ENCODE assay signal across 17 cellular contexts in genomic region chr3:122948398-122948797, GRCh38.
DNase-seq lines count a peak whose midpoint lies in the region; ATAC-seq and TF ChIP-seq lines count a peak whose summit lies in the region.
"Had no signal": no experiment of that assay in that cellular context is flagged by ENCODE, and none has a peak within 500 bp of the region (broad histone marks: within the 10 kb centered on the region; RNA-seq: fewer than 3 reads in every experiment).

No MANE protein-coding gene starts in this region.

- H3K9ac ChIP-seq in DND-41 (ENCODE audit: low read depth, low read length) (no peak overlapping the region), HUES6 (ENCODE audit: low read length) (peak overlapping the region; percentile 38)

- H3K36me3 ChIP-seq in DND-41 (ENCODE audit: insufficient read depth, low read length) (no peaks in the 10 kb centered on the region), HUES6 (ENCODE audit: control insufficient read depth, insufficient read depth, low read length) (no peaks in the 10 kb centered on the region), Peyer's patch (no peaks in the 10 kb centered on the region)
- H3K36me3 ChIP-seq: adrenal gland, thyroid gland had no signal

- H3K27me3 Mint-ChIP-seq in WTC11 (ENCODE audit: low read depth), result peaks cover 7% of the 10 kb centered on the region
- H3K27me3 Mint-ChIP-seq: activated B cell treated with CpG ODN at 0.5 μM for 24 hours had no signal

- no peaks in the 10 kb centered on the region for H3K36me3 Mint-ChIP-seq in WTC11

- no peak for TF ChIP-seq CTCF in DND-41 (IDR thresholded peaks at IDR 0.05; ENCODE audit: borderline replicate concordance, extremely low read depth, low read length, poor library complexity, severe bottlenecking)
- TF ChIP-seq CTCF in WTC11 (IDR thresholded peaks at IDR 0.05), result no peak
- TF ChIP-seq CTCF in Peyer's patch (IDR thresholded peaks at IDR 0.05), result no peak

- no peak overlapping the region for H2AFZ ChIP-seq in DND-41 (ENCODE audit: low read depth, low read length)

- DNase-seq in DND-41 (no peak), WTC11 (ENCODE audit: low spot score) (peak; percentile 37), islet precursor cell (peak; percentile 64), MV-4-11 (lab: John Stamatoyannopoulos, UW) (no peak), AG20443 (ENCODE audit: low spot score) (no peak), Peyer's patch (no peak)
- DNase-seq: activated B cell treated with CpG ODN at 0.5 μM for 24 hours; activated CD8-positive, alpha-beta memory T cell treated with anti-CD3 and anti-CD28 coated beads for 24 hours; adrenal gland; NCI-H2029 treated with DMSO at 0.1 percent for 48 hours; RPMI8226; small intestine; thyroid gland had no signal

- no peak overlapping the region for H3K4me2 ChIP-seq in DND-41 (ENCODE audit: insufficient read depth, low read length)

- H3K4me3 Mint-ChIP-seq in WTC11, result no peak overlapping the region
- H3K4me3 Mint-ChIP-seq: activated B cell treated with CpG ODN at 0.5 μM for 24 hours; central memory CD8-positive, alpha-beta T cell; T-helper 1 cell treated with Interleukin-12 subunit alpha and Interleukin-12 subunit beta and Interleukin-4 antibody, amounts not matched to agents 30 μg/mL and 1 μg/mL, for 36 hours had no signal

- TF ChIP-seq POLR2A in Peyer's patch (IDR thresholded peaks at IDR 0.05), result no peak

- H3K4me3 ChIP-seq in DND-41 (ENCODE audit: low read depth in 1 of 2, low read length in 2 of 2) (no peak overlapping the region), HUES6 (ENCODE audit: low read depth, low read length) (no peak overlapping the region), Peyer's patch (no peak overlapping the region)
- H3K4me3 ChIP-seq: adrenal gland, thyroid gland had no signal

- H3K4me1 ChIP-seq in DND-41 (ENCODE audit: insufficient read depth, low read length) (no peaks in the 10 kb centered on the region), HUES6 (ENCODE audit: control insufficient read depth, insufficient read depth, low read length) (peaks cover 31% of the 10 kb centered on the region), Peyer's patch (no peaks in the 10 kb centered on the region)
- H3K4me1 ChIP-seq: adrenal gland, thyroid gland had no signal

- no peaks in the 10 kb centered on the region for H4K20me1 ChIP-seq in DND-41 (ENCODE audit: insufficient read depth, low read length)

- no peaks in the 10 kb centered on the region for H3K79me2 ChIP-seq in DND-41 (ENCODE audit: insufficient read depth, low read length)

- no peaks in the 10 kb centered on the region for H3K9me3 ChIP-seq in DND-41 (ENCODE audit: insufficient read depth, low read length, severe bottlenecking)
- no peaks in the 10 kb centered on the region for H3K9me3 ChIP-seq in HUES6 (ENCODE audit: control insufficient read depth, insufficient read depth, low read depth, low read length)
- H3K9me3 ChIP-seq in Peyer's patch, result no peaks in the 10 kb centered on the region
- H3K9me3 ChIP-seq: adrenal gland, thyroid gland had no signal

- H3K27ac ChIP-seq in DND-41 (ENCODE audit: low read length) (no peak overlapping the region), HUES6 (ENCODE audit: low read depth, low read length) (no peak overlapping the region), Peyer's patch (no peak overlapping the region)
- H3K27ac ChIP-seq: adrenal gland, thyroid gland had no signal

- H3K27ac Mint-ChIP-seq in WTC11, result no peak overlapping the region
- H3K27ac Mint-ChIP-seq: activated B cell treated with CpG ODN at 0.5 μM for 24 hours; T-helper 1 cell treated with Interleukin-12 subunit alpha and Interleukin-12 subunit beta and Interleukin-4 antibody, amounts not matched to agents 30 μg/mL and 1 μg/mL, for 36 hours had no signal

- H3K4me1 Mint-ChIP-seq in WTC11, result peaks cover 32% of the 10 kb centered on the region

- POLR2A ChIA-PET in WTC11 (lab: Charles Lee), result no interaction called here

- ATAC-seq in DND-41 (ENCODE audit: insufficient read depth, low read depth) (peak; percentile 59; the same call in 2 of the 3 replicates), WTC11 (peak; percentile 68), GM21528 (IDR thresholded peaks at IDR 0.05; ENCODE audit: low FRiP score, unreplicated experiment) (no peak)

- CTCF ChIA-PET in WTC11 (lab: Charles Lee), result interaction anchor here (0.8 to 3.1 kb wide), 8 partner anchors 8 to 123 kb away, joined by 3 to 29 read pairs (median 4); partner anchors contain the start of gene SEMA5B

- H3K27me3 ChIP-seq in DND-41 (ENCODE audit: insufficient read depth, low read length, poor library complexity), result no peaks in the 10 kb centered on the region
- peaks cover 14% of the 10 kb centered on the region for H3K27me3 ChIP-seq in HUES6 (ENCODE audit: control insufficient read depth, insufficient read depth, low read length)
- no peaks in the 10 kb centered on the region for H3K27me3 ChIP-seq in Peyer's patch
- H3K27me3 ChIP-seq: adrenal gland, thyroid gland had no signal

- H3K9me3 Mint-ChIP-seq in WTC11, result peaks cover 3% of the 10 kb centered on the region
- H3K9me3 Mint-ChIP-seq: activated B cell treated with CpG ODN at 0.5 μM for 24 hours; central memory CD8-positive, alpha-beta T cell; T-helper 1 cell treated with Interleukin-12 subunit alpha and Interleukin-12 subunit beta and Interleukin-4 antibody, amounts not matched to agents 30 μg/mL and 1 μg/mL, for 36 hours had no signal

TF ChIP-seq in WTC11, 78 proteins besides CTCF, POLR2A, EP300 and RAD21:
- no peak for TF ChIP-seq ZNF121 (CRISPR knock-in tag; IDR thresholded peaks at IDR 0.05)
- TF ChIP-seq ZNF423 (CRISPR knock-in tag; IDR thresholded peaks at IDR 0.05), result peak; percentile 76

Comparison
In these comparisons a context has a peak if more than half of its experiments do, and no peak if none do; other contexts are left out.
1. DNase-seq: peak in WTC11 (single experiment) and islet precursor cell (single experiment); none in DND-41 (single experiment), MV-4-11 (single experiment), AG20443 (single experiment) and Peyer's patch (0 of 3).